In genomic region chr11:67606477-67607295, GRCh38 we compare ENCODE assay signal across 8 cellular contexts. TPM values are rescaled to one million over a fixed set of nuclear protein-coding genes. Genes with fewer than 3 reads are reported as not detected.
DNase-seq lines count a peak whose midpoint lies in the region; ATAC-seq, FAIRE-seq and TF ChIP-seq lines count a peak whose summit lies in the region.

Gene NDUFV1, plus strand, starts transcription at chr11:67606936. Its CDS starts 69 bp downstream, at chr11:67607005.

- H3K27ac ChIP-seq in pancreas = peak within 1 kb of the TSS; percentile 28 to 65 (median 54)
- peak within 1 kb of the TSS; percentile 78 to 91 for H3K27ac ChIP-seq in tibial artery

- H3K27me3 ChIP-seq in pancreas (no peaks in the 10 kb centered on the region), tibial artery (no peaks in the 10 kb centered on the region)

- peaks cover 0 to 10% (median 0%) of the 10 kb centered on the region in 3 donors for H3K4me1 ChIP-seq in pancreas
- H3K4me1 ChIP-seq in tibial artery = peaks cover 0 to 21% (median 18%) of the 10 kb centered on the region in 4 donors

- 0 to 1% methylated on average over 65 to 70 of the region's 70 CpGs for WGBS in pancreas, 2 donors

- H3K9me3 ChIP-seq in pancreas (no peaks in the 10 kb centered on the region), tibial artery (no peaks in the 10 kb centered on the region)

- peak within 1 kb of the TSS; percentile 88 for H3K27ac Mint-ChIP-seq in activated naive CD8-positive, alpha-beta T cell treated with anti-CD3 and anti-CD28 coated beads for 36 hours
- peak within 1 kb of the TSS; percentile 94 for H3K27ac Mint-ChIP-seq in glutamatergic neuron (ENCODE audit: unreplicated experiment)

- H3K4me3 Mint-ChIP-seq in activated naive CD8-positive, alpha-beta T cell treated with anti-CD3 and anti-CD28 coated beads for 36 hours = peak within 1 kb of the TSS; percentile 94
- peak within 1 kb of the TSS; percentile 98 for H3K4me3 Mint-ChIP-seq in glutamatergic neuron (ENCODE audit: unreplicated experiment)

- TF ChIP-seq POLR2A in GM10847 (IDR thresholded peaks at IDR 0.05; ENCODE audit: extremely low read depth, insufficient read length) = peak; percentile 63

- peaks cover 12% of the 10 kb centered on the region for H3K27me3 Mint-ChIP-seq in activated naive CD8-positive, alpha-beta T cell treated with anti-CD3 and anti-CD28 coated beads for 36 hours
- peaks cover 8% of the 10 kb centered on the region for H3K27me3 Mint-ChIP-seq in glutamatergic neuron (ENCODE audit: unreplicated experiment)

- intact Hi-C loops in pancreas (cut with DNase I) (loop anchor here in 1 of 3 donors (5.0 kb wide), 1 partner anchor 34 kb away; no protein-coding TSS in a partner anchor), tibial artery (cut with DNase I; ENCODE audit: low total_unique reads) (no loop called here)

- TF ChIP-seq CTCF in glutamatergic neuron (IDR thresholded peaks at IDR 0.05; ENCODE audit: partially characterized antibody, unreplicated experiment) (peak; percentile 78), pancreas (IDR thresholded peaks at IDR 0.05) (peak; percentile 38 to 71 (median 60)), tibial artery (IDR thresholded peaks at IDR 0.05) (peak; percentile 65 to 73)

- H3K4me3 ChIP-seq in pancreas (peak within 1 kb of the TSS; percentile 90 to 99 (median 98)), tibial artery (peak within 1 kb of the TSS; percentile 74 to 93)

- peaks cover 11% of the 10 kb centered on the region for H3K4me1 Mint-ChIP-seq in activated naive CD8-positive, alpha-beta T cell treated with anti-CD3 and anti-CD28 coated beads for 36 hours
- peaks cover 14% of the 10 kb centered on the region for H3K4me1 Mint-ChIP-seq in glutamatergic neuron (ENCODE audit: low read depth, unreplicated experiment)

- H3K36me3 Mint-ChIP-seq in activated naive CD8-positive, alpha-beta T cell treated with anti-CD3 and anti-CD28 coated beads for 36 hours = peaks cover 14% of the 10 kb centered on the region
- no peaks in the 10 kb centered on the region for H3K36me3 Mint-ChIP-seq in glutamatergic neuron (ENCODE audit: unreplicated experiment)

- no peaks in the 10 kb centered on the region for H3K9me3 Mint-ChIP-seq in activated naive CD8-positive, alpha-beta T cell treated with anti-CD3 and anti-CD28 coated beads for 36 hours
- peaks cover 6% of the 10 kb centered on the region for H3K9me3 Mint-ChIP-seq in glutamatergic neuron (ENCODE audit: unreplicated experiment)

- DNase-seq in NCI-H1105 (lab: John Stamatoyannopoulos, UW) (peak; percentile 96), SKM-1 treated with dmso at 0.1 percent for 144 hours (lab: John Stamatoyannopoulos, UW; ENCODE audit: unreplicated experiment) (peak; percentile 86), glutamatergic neuron (peak; percentile 99), pancreas (peak; percentile 96 to 99 (median 98)), tibial artery (peak; percentile 98)
- DNase-seq in activated naive CD8-positive, alpha-beta T cell treated with anti-CD3 and anti-CD28 coated beads for 36 hours = peak; percentile 98

- peak; percentile 87 for ATAC-seq in HG02610 (IDR thresholded peaks at IDR 0.05; ENCODE audit: unreplicated experiment)
- peak; percentile 99 for ATAC-seq in pancreas

- H3K36me3 ChIP-seq in pancreas (peaks cover 5 to 21% (median 15%) of the 10 kb centered on the region in 3 donors), tibial artery (peaks cover 12 to 34% (median 32%) of the 10 kb centered on the region in 3 donors)

- FAIRE-seq in pancreas (lab: Jason Lieb, UNC) = peak; percentile 20

RNA-seq across cellular contexts. Expression of gene NDUFV1, which starts in this region (rescaled TPM):
- total RNA-seq in activated naive CD8-positive, alpha-beta T cell treated with anti-CD3 and anti-CD28 coated beads for 36 hours = 100 to 1,000 TPM; 317 to 321 TPM
- total RNA-seq in glutamatergic neuron (ENCODE audit: unreplicated experiment) (216 TPM), pancreas (100 to 1,000 TPM in 4 of 6 donors, 10 to 100 TPM in 2; 82.5 to 126 (median 109) TPM)
- polyA plus RNA-seq in pancreas = 100 to 1,000 TPM; 206 to 281 TPM

Comparison
In these comparisons a context has a peak if more than half of its experiments do, and no peak if none do; other contexts are left out.
1. Peak in every context shown above with its lines: DNase-seq, ATAC-seq, H3K4me3 ChIP-seq and H3K27ac ChIP-seq.